Comparison of ENCODE assay signal across 15 cellular contexts in the genomic region with DNA sequence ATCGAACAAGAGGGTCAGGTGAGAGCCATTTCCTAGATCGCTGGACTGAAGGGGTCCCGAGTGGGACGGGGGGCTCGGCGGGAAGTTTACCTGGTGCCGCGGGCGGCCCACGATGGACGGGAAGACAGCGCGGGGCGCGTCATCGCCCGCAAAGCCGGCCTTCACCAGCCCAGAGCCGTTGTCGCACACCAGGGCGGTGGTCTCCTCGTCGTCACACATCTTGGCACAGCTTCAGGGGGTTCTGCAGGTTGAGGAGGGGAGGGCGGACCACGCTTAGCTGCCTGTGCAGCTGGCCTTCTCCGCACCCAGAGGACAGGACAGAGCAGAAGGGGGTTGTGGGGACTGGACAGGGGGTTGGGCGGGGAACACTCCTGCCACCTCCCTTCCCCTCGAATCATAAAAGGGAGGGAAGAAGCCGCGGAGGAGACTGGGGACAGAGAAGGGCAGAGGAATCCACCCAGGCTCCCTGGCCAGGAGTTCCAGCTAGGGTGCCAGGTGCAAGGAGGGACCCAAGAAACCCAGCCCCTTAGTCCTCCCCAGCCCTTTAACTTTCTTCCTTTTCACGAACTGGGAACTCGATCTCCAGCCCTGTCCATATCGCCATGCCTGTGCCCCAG. TPM values are rescaled to one million over a fixed set of nuclear protein-coding genes. Genes with fewer than 3 reads are reported as not detected.
DNase-seq lines count a peak whose midpoint lies in the region; ATAC-seq and TF ChIP-seq lines count a peak whose summit lies in the region.
"Had no signal": no experiment of that assay in that cellular context is flagged by ENCODE, and none has a peak within 500 bp of the region (broad histone marks: within the 10 kb centered on the region; RNA-seq: fewer than 3 reads in every experiment).

No MANE protein-coding gene starts in this region.

- H2AFZ ChIP-seq in PC-3 (ENCODE audit: low read length) = peak overlapping the region; percentile 74; the same call in 1 of the 2 replicates

- H3K4me3 ChIP-seq in PC-3 (ENCODE audit: low read length) (peak overlapping the region; percentile 49; the same call in 1 of the 2 replicates), esophagus muscularis mucosa (peak overlapping the region; percentile 36 to 47 (median 38)), mesodermal cell (ENCODE audit: extremely low read depth, insufficient read depth, low read length, poor library complexity, severe bottlenecking) (peak overlapping the region; percentile 76)
- H3K4me3 ChIP-seq: SK-N-MC had no signal

- H3K27me3 Mint-ChIP-seq in stimulated activated naive B cell treated with anti-CD40 and anti-IgM and Interleukin-4, amounts not matched to agents 10 μg/mL and 1 μg/mL and 100 μg/mL, for 72 hours = peaks cover 55 to 82% of the 10 kb centered on the region in 2 donors

- no peak overlapping the region for H3K27ac ChIP-seq in PC-3 (ENCODE audit: low read length)
- H3K27ac ChIP-seq in esophagus muscularis mucosa (replicated peaks in 1 of 4) = no peak overlapping the region
- peak overlapping the region; percentile 84 for H3K27ac ChIP-seq in mesodermal cell (ENCODE audit: low read depth, low read length, severe bottlenecking)
- H3K27ac ChIP-seq: SK-N-MC had no signal

- peak overlapping the region; percentile 57 to 63 for H3K4me3 Mint-ChIP-seq in stimulated activated naive B cell treated with anti-CD40 and anti-IgM and Interleukin-4, amounts not matched to agents 10 μg/mL and 1 μg/mL and 100 μg/mL, for 72 hours
- H3K4me3 Mint-ChIP-seq: activated T-helper 1 cell treated with anti-CD3 and anti-CD28 coated beads, Interleukin-12 subunit alpha, Interleukin-12 subunit beta, Interleukin-2, Interleukin-4 antibody, amounts not matched to agents 30 ng/mL and 10 ng/mL and 1 ng/mL, durations not matched to agents 14 hours and 24 hours and 36 hours had no signal

- TF ChIP-seq CTCF in PC-3 (conservative IDR thresholded peaks at IDR 0.05; ENCODE audit: low read depth, low read length) (no peak), esophagus muscularis mucosa (IDR thresholded peaks at IDR 0.05) (no peak)

- H3K27ac Mint-ChIP-seq in stimulated activated naive B cell treated with anti-CD40 and anti-IgM and Interleukin-4, amounts not matched to agents 10 μg/mL and 1 μg/mL and 100 μg/mL, for 72 hours = peak overlapping the region; percentile 83
- H3K27ac Mint-ChIP-seq: activated T-helper 1 cell treated with anti-CD3 and anti-CD28 coated beads, Interleukin-12 subunit alpha, Interleukin-12 subunit beta, Interleukin-2, Interleukin-4 antibody, amounts not matched to agents 30 ng/mL and 10 ng/mL and 1 ng/mL, durations not matched to agents 14 hours and 24 hours and 36 hours had no signal

- peaks cover 2 to 12% of the 10 kb centered on the region in 2 donors for H3K4me1 Mint-ChIP-seq in stimulated activated naive B cell treated with anti-CD40 and anti-IgM and Interleukin-4, amounts not matched to agents 10 μg/mL and 1 μg/mL and 100 μg/mL, for 72 hours

- 25% methylated on average over 28 of the region's 33 CpGs for WGBS in esophagus muscularis mucosa
- 78 to 85% methylated on average over 27 to 28 of the region's 33 CpGs for WGBS in mesodermal cell (ENCODE audit: insufficient coverage in 2 of 2), 2 experiments

- no peak for DNase-seq in PC-3
- no peak for DNase-seq in esophagus muscularis mucosa (ENCODE audit: extremely low spot score)
- DNase-seq in stimulated activated naive B cell treated with anti-CD40 and anti-IgM and Interleukin-4, amounts not matched to agents 10 μg/mL and 1 μg/mL and 100 μg/mL, for 72 hours = no peak
- DNase-seq in NCI-H1694 (lab: John Stamatoyannopoulos, UW) = no peak
- DNase-seq in activated naive CD4-positive, alpha-beta T cell treated with anti-CD3 and anti-CD28 coated beads, Interleukin-2, amount 50 U/mL, for 16 hours = no peak
- no peak for DNase-seq in DMS53 (lab: John Stamatoyannopoulos, UW)
- DNase-seq in T-helper 1 cell = no peak
- DNase-seq: CD4-positive, alpha-beta memory T cell; NCI-H1105 treated with DMSO at 0.1 percent for 48 hours; NCI-H82 had no signal

- H3K4me1 ChIP-seq in PC-3 (ENCODE audit: insufficient read depth, low read length) = peaks cover 4% of the 10 kb centered on the region; the same call in 1 of the 2 replicates
- peaks cover 12 to 30% (median 26%) of the 10 kb centered on the region in 4 donors for H3K4me1 ChIP-seq in esophagus muscularis mucosa
- H3K4me1 ChIP-seq in mesodermal cell (ENCODE audit: control insufficient read depth, insufficient read depth, low read length, poor library complexity, severe bottlenecking) = peaks cover 40% of the 10 kb centered on the region

- no peaks in the 10 kb centered on the region for H4K20me1 ChIP-seq in PC-3 (ENCODE audit: low read length)

- POLR2A ChIA-PET in PC-3 (lab: Charles Lee; ENCODE audit: unreplicated experiment) = no interaction called here

- no peaks in the 10 kb centered on the region for H3K79me2 ChIP-seq in PC-3 (ENCODE audit: low read length)

- H3K9me2 ChIP-seq in PC-3 (replicated peaks; ENCODE audit: low read length) = no peaks in the 10 kb centered on the region

- no TSS peak for BruUV-seq in PC-3 (replicated peaks; lab: Mats Ljungman, UMichigan)

- no peak for TF ChIP-seq POLR2A in esophagus muscularis mucosa (IDR thresholded peaks at IDR 0.05; ENCODE audit: low read depth)

- ATAC-seq in PC-3 = no peak
- no peak for ATAC-seq in stimulated activated naive B cell treated with anti-CD40 and anti-IgM and Interleukin-4, amounts not matched to agents 10 μg/mL and 1 μg/mL and 100 μg/mL, for 72 hours (replicated peaks)

- no peaks in the 10 kb centered on the region for H3F3A ChIP-seq in PC-3 (ENCODE audit: low read length, unreplicated experiment)

- H3K9me3 ChIP-seq in PC-3 (ENCODE audit: low read length) (no peaks in the 10 kb centered on the region), esophagus muscularis mucosa (no peaks in the 10 kb centered on the region), mesodermal cell (ENCODE audit: control insufficient read depth, low read length) (no peaks in the 10 kb centered on the region)

- H3K27me3 ChIP-seq in PC-3 (ENCODE audit: low read length) (peaks cover 66% of the 10 kb centered on the region), esophagus muscularis mucosa (peaks cover 0 to 38% (median 5%) of the 10 kb centered on the region in 4 donors)

- H3K36me3 ChIP-seq in PC-3 (ENCODE audit: low read depth, low read length) = no peaks in the 10 kb centered on the region
- H3K36me3 ChIP-seq in esophagus muscularis mucosa = peaks cover 0 to 44% (median 0%) of the 10 kb centered on the region in 4 donors
- peaks cover 52% of the 10 kb centered on the region for H3K36me3 ChIP-seq in mesodermal cell (ENCODE audit: control insufficient read depth, insufficient read depth, low read length)

- H3K4me2 ChIP-seq in PC-3 (ENCODE audit: low read length) = peak overlapping the region; percentile 76

- intact Hi-C loops in PC-3 (cut with micrococcal nuclease) (loop anchor here (5.0 to 10.0 kb wide), 2 partner anchors 63 to 170 kb away; no protein-coding TSS in a partner anchor), esophagus muscularis mucosa (cut with DNase I) (no loop called here)

- no peaks in the 10 kb centered on the region for H3K36me3 Mint-ChIP-seq in stimulated activated naive B cell treated with anti-CD40 and anti-IgM and Interleukin-4, amounts not matched to agents 10 μg/mL and 1 μg/mL and 100 μg/mL, for 72 hours
- H3K36me3 Mint-ChIP-seq: CD4-positive, alpha-beta memory T cell had no signal

- no peak for TF ChIP-seq EP300 in esophagus muscularis mucosa (IDR thresholded peaks at IDR 0.05)

- CTCF ChIA-PET in PC-3 (lab: Charles Lee) = no interaction called here

- no peak overlapping the region for H3K9ac ChIP-seq in PC-3 (ENCODE audit: low read length)

- no peaks in the 10 kb centered on the region for H3K9me3 Mint-ChIP-seq in stimulated activated naive B cell treated with anti-CD40 and anti-IgM and Interleukin-4, amounts not matched to agents 10 μg/mL and 1 μg/mL and 100 μg/mL, for 72 hours
- H3K9me3 Mint-ChIP-seq: activated T-helper 1 cell treated with anti-CD3 and anti-CD28 coated beads, Interleukin-12 subunit alpha, Interleukin-12 subunit beta, Interleukin-2, Interleukin-4 antibody, amounts not matched to agents 30 ng/mL and 10 ng/mL and 1 ng/mL, durations not matched to agents 14 hours and 24 hours and 36 hours had no signal

RNA-seq across cellular contexts. Expression of a gene that starts 0.7 kb away (rescaled TPM):
- total RNA-seq in PC-3 (2014; rRNA removed) = not detected in 2 replicates
- 1 to 10 TPM; 4.7 to 8.7 (median 7.3) TPM for total RNA-seq in esophagus muscularis mucosa
- polyA plus RNA-seq in mesodermal cell (2013, experiment 1 of 2) = 2,277 TPM
- 2,014 TPM for polyA plus RNA-seq in mesodermal cell (2013, experiment 2 of 2)
- total RNA-seq: activated T-helper 1 cell treated with anti-CD3 and anti-CD28 coated beads, Interleukin-12 subunit alpha, Interleukin-12 subunit beta, Interleukin-2, Interleukin-4 antibody, amounts not matched to agents 30 ng/mL and 10 ng/mL and 1 ng/mL, durations not matched to agents 14 hours and 24 hours and 36 hours; CD4-positive, alpha-beta memory T cell; epithelial cell of proximal tubule had no signal
- polyA plus RNA-seq: CD4-positive, alpha-beta memory T cell had no signal

RNA-seq across cellular contexts. Expression of a gene that starts 39.9 kb away (rescaled TPM):
- total RNA-seq in PC-3 (2014; rRNA removed) (not detected in 2 replicates), esophagus muscularis mucosa (not detected)
- polyA plus RNA-seq in mesodermal cell (2013, experiment 1 of 2) = 1.5 TPM
- polyA plus RNA-seq in mesodermal cell (2013, experiment 2 of 2) = 0.76 TPM
- total RNA-seq: activated T-helper 1 cell treated with anti-CD3 and anti-CD28 coated beads, Interleukin-12 subunit alpha, Interleukin-12 subunit beta, Interleukin-2, Interleukin-4 antibody, amounts not matched to agents 30 ng/mL and 10 ng/mL and 1 ng/mL, durations not matched to agents 14 hours and 24 hours and 36 hours; CD4-positive, alpha-beta memory T cell; epithelial cell of proximal tubule; kidney had no signal
- polyA plus RNA-seq: CD4-positive, alpha-beta memory T cell had no signal
